In the genomic region with DNA sequence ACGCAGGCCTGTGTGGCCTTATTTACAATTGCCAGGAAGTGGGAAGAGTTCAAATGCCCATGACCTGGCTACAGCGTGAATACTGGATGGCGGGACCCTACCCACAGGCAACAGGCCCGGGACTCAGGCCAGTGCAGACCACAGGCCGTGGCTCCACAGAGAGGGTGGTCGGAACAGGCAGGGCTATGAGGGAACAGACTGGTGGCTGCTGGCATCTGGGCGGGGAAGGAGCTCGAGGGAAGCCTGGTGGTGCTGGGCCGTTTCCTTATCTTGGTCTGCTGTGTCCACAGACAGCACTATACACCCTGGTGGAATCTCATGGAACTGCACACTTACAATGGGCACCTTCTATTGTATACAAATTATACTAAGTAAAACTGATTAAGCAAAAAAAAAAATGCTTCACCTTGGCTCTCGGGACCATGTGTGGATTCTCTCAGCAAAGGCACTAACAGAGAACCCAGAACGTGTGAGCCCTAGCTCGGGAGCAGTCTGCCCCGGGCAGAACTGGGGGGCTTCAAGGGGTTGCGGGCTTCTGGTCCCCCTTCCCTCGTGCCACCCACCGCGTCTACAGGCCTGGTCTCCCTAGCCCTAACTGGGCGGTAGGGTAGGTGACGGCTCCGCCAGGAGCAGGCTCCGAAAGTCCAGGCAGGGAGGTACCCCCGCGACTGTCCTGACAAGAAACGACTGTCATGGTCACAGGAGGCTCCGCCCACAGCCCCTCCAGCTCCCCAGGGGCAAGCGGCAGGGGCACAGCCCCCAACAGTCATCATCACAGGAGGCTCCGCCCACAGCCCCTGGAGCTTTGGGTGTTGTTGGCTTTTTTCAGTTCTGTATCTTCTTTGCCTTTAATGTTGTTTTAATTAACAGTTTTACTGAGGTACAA, we compare ENCODE assay signal across 1 cellular context.
TF ChIP-seq lines count a peak whose summit lies in the region.

No MANE protein-coding gene starts in this region.

TF ChIP-seq in K562, 482 proteins besides CTCF, POLR2A, EP300 and RAD21:
- TF ChIP-seq ZNF197 (CRISPR knock-in tag; IDR thresholded peaks at IDR 0.05; ENCODE audit: low read depth) (no peak), TEAD1 (CRISPR knock-in tag; IDR thresholded peaks at IDR 0.05) (peak in 1 of 2 experiments; percentile 50; a peak in 1 of 4 replicates), GATA2 (CRISPR knock-in tag; IDR thresholded peaks at IDR 0.05) (peak; percentile 60; the same call in 1 of the 2 replicates), HLTF (IDR thresholded peaks at IDR 0.05) (no peak), ARHGAP35 (IDR thresholded peaks at IDR 0.05; ENCODE audit: partially characterized antibody) (no peak), CREM (IDR thresholded peaks at IDR 0.05; ENCODE audit: low read depth) (peak; percentile 58), ZBTB7A (IDR thresholded peaks at IDR 0.05; ENCODE audit: borderline replicate concordance, control insufficient read depth, low read depth, low read length) (peak; percentile 17; the same call in 1 of the 2 replicates), ZFX (CRISPR knock-in tag; IDR thresholded peaks at IDR 0.05) (0 out of 2 replicates have a peak, but pooled peaks have one; percentile 18), SOX6 (IDR thresholded peaks at IDR 0.05) (0 out of 2 replicates have a peak, but pooled peaks have one; percentile 12), FOXA3 (CRISPR knock-in tag; conservative IDR thresholded peaks at IDR 0.05 in 1 of 2, IDR thresholded peaks at IDR 0.05 in 1 of 2) (peak in 1 of 2 experiments; percentile 66; a peak in 1 of 4 replicates), C11orf30 (IDR thresholded peaks at IDR 0.05; ENCODE audit: low read depth) (peak; percentile 19; the same call in 1 of the 2 replicates), TCF3 (CRISPR knock-in tag; IDR thresholded peaks at IDR 0.05) (0 out of 2 replicates have a peak, but pooled peaks have one; percentile 11), CBFA2T2 (conservative IDR thresholded peaks at IDR 0.05) (no peak), ZNF316 (IDR thresholded peaks at IDR 0.05) (peak; percentile 52), SMC3 (conservative IDR thresholded peaks at IDR 0.05; ENCODE audit: insufficient read depth, low read depth, low read length) (0 out of 2 replicates have a peak, but pooled peaks have one; percentile 16), RFX7 (CRISPR knock-in tag; IDR thresholded peaks at IDR 0.05) (no peak)
- TF ChIP-seq, protein P1, sequence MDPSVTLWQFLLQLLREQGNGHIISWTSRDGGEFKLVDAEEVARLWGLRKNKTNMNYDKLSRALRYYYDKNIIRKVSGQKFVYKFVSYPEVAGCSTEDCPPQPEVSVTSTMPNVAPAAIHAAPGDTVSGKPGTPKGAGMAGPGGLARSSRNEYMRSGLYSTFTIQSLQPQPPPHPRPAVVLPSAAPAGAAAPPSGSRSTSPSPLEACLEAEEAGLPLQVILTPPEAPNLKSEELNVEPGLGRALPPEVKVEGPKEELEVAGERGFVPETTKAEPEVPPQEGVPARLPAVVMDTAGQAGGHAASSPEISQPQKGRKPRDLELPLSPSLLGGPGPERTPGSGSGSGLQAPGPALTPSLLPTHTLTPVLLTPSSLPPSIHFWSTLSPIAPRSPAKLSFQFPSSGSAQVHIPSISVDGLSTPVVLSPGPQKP (CRISPR knock-in tag; IDR thresholded peaks at IDR 0.05): no peak
- TF ChIP-seq, protein P2, sequence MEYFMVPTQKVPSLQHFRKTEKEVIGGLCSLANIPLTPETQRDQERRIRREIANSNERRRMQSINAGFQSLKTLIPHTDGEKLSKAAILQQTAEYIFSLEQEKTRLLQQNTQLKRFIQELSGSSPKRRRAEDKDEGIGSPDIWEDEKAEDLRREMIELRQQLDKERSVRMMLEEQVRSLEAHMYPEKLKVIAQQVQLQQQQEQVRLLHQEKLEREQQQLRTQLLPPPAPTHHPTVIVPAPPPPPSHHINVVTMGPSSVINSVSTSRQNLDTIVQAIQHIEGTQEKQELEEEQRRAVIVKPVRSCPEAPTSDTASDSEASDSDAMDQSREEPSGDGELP (CRISPR knock-in tag; IDR thresholded peaks at IDR 0.05; ENCODE audit: borderline replicate concordance): 0 out of 2 replicates have a peak, but pooled peaks have one; percentile 20
- TF ChIP-seq, protein P3, sequence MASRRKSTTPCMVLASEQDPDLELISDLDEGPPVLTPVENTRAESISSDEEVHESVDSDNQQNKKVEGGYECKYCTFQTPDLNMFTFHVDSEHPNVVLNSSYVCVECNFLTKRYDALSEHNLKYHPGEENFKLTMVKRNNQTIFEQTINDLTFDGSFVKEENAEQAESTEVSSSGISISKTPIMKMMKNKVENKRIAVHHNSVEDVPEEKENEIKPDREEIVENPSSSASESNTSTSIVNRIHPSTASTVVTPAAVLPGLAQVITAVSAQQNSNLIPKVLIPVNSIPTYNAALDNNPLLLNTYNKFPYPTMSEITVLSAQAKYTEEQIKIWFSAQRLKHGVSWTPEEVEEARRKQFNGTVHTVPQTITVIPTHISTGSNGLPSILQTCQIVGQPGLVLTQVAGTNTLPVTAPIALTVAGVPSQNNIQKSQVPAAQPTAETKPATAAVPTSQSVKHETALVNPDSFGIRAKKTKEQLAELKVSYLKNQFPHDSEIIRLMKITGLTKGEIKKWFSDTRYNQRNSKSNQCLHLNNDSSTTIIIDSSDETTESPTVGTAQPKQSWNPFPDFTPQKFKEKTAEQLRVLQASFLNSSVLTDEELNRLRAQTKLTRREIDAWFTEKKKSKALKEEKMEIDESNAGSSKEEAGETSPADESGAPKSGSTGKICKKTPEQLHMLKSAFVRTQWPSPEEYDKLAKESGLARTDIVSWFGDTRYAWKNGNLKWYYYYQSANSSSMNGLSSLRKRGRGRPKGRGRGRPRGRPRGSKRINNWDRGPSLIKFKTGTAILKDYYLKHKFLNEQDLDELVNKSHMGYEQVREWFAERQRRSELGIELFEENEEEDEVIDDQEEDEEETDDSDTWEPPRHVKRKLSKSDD (conservative IDR thresholded peaks at IDR 0.05; ENCODE audit: low read length): 0 out of 2 replicates have a peak, but pooled peaks have one; percentile 46
- TF ChIP-seq, protein P4, sequence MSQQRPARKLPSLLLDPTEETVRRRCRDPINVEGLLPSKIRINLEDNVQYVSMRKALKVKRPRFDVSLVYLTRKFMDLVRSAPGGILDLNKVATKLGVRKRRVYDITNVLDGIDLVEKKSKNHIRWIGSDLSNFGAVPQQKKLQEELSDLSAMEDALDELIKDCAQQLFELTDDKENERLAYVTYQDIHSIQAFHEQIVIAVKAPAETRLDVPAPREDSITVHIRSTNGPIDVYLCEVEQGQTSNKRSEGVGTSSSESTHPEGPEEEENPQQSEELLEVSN (IDR thresholded peaks at IDR 0.05; ENCODE audit: borderline replicate concordance in 1 of 2, extremely low read depth in 1 of 2, insufficient read depth in 1 of 2, insufficient read length in 1 of 2, low read depth in 1 of 2, low read length in 1 of 2, poor library complexity in 1 of 2, severe bottlenecking in 1 of 2): peak in 1 of 2 experiments; percentile 30
- TF ChIP-seq, protein P5, sequence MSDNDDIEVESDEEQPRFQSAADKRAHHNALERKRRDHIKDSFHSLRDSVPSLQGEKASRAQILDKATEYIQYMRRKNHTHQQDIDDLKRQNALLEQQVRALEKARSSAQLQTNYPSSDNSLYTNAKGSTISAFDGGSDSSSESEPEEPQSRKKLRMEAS (CRISPR knock-in tag; IDR thresholded peaks at IDR 0.05): peak; percentile 31; the same call in 1 of the 2 replicates
- TF ChIP-seq, protein P6, sequence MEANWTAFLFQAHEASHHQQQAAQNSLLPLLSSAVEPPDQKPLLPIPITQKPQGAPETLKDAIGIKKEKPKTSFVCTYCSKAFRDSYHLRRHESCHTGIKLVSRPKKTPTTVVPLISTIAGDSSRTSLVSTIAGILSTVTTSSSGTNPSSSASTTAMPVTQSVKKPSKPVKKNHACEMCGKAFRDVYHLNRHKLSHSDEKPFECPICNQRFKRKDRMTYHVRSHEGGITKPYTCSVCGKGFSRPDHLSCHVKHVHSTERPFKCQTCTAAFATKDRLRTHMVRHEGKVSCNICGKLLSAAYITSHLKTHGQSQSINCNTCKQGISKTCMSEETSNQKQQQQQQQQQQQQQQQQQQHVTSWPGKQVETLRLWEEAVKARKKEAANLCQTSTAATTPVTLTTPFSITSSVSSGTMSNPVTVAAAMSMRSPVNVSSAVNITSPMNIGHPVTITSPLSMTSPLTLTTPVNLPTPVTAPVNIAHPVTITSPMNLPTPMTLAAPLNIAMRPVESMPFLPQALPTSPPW (CRISPR knock-in tag; IDR thresholded peaks at IDR 0.05): 0 out of 2 replicates have a peak, but pooled peaks have one; percentile 18
